ENCODE assay signal across 19 cellular contexts in genomic region chr13:24106429-24106828, GRCh38.
"Had no signal": no experiment of that assay in that cellular context is flagged by ENCODE, and none has a peak within 500 bp of the region (broad histone marks: within the 10 kb centered on the region; RNA-seq: fewer than 3 reads in every experiment).

No MANE protein-coding gene starts in this region.

- H3K36me3 ChIP-seq: breast epithelium, heart right ventricle, left ventricle myocardium inferior, tibial nerve, vagina had no signal

- H3K4me3 ChIP-seq: breast epithelium, heart right ventricle, left ventricle myocardium inferior, tibial nerve, vagina had no signal

- H3K27ac ChIP-seq: heart right ventricle, left ventricle myocardium inferior, tibial nerve, vagina had no signal

- H3K27ac Mint-ChIP-seq: activated naive CD8-positive, alpha-beta T cell treated with anti-CD3 and anti-CD28 coated beads, Interleukin-2, amount 10 ng/mL, durations not matched to agents 7 days and 5 days; endodermal cell; natural killer cell treated with Interleukin-12 subunit alpha and Interleukin-12 subunit beta and Interleukin-15 and Interleukin-18, amount 100 ng/mL, for 72 hours; stimulated activated effector memory CD8-positive, alpha-beta T cell treated with anti-CD3 and anti-CD28 coated beads, Interleukin-12 subunit alpha, Interleukin-12 subunit beta, amount 100 ng/mL, for 72 hours had no signal

- DNase-seq: activated CD4-positive, alpha-beta T cell treated with anti-CD3 and anti-CD28 coated beads, Interleukin-2, amount 50 U/mL, for 4 hours; activated naive CD4-positive, alpha-beta T cell; activated naive CD8-positive, alpha-beta T cell treated with anti-CD3 and anti-CD28 coated beads, Interleukin-2, amount 10 ng/mL, durations not matched to agents 7 days and 5 days; activated T-cell treated with anti-CD3 and anti-CD28 coated beads for 4 hours; cerebellar nuclear complex; endodermal cell; heart right ventricle; kidney; left ventricle myocardium inferior; mesendoderm; stimulated activated CD4-positive, alpha-beta T cell treated with anti-CD3 and anti-CD28 coated beads, Interleukin-12 subunit alpha, Interleukin-12 subunit beta, amount 100 ng/mL, for 4 hours; stimulated activated CD4-positive, alpha-beta T cell treated with anti-CD3 and anti-CD28 coated beads, Interleukin-2, amount 100 ng/mL, for 24 hours had no signal

- H3K27me3 ChIP-seq: breast epithelium, tibial nerve, vagina had no signal

- H3K4me1 ChIP-seq: breast epithelium, left ventricle myocardium inferior, tibial nerve, vagina had no signal

- H3K9me3 ChIP-seq: breast epithelium, heart right ventricle, left ventricle myocardium inferior, tibial nerve, vagina had no signal

- FAIRE-seq: frontal cortex, kidney had no signal

- ATAC-seq: activated CD4-positive, CD25-positive, alpha-beta regulatory T cell treated with anti-CD3 and anti-CD28 coated beads, Interleukin-2, amount 50 U/mL, for 24 hours; heart right ventricle; stimulated activated effector memory CD8-positive, alpha-beta T cell treated with anti-CD3 and anti-CD28 coated beads, Interleukin-12 subunit alpha, Interleukin-12 subunit beta, amount 100 ng/mL, for 72 hours had no signal

- H3K4me3 Mint-ChIP-seq: activated naive CD8-positive, alpha-beta T cell treated with anti-CD3 and anti-CD28 coated beads, Interleukin-2, amount 10 ng/mL, durations not matched to agents 7 days and 5 days; endodermal cell; natural killer cell treated with Interleukin-12 subunit alpha and Interleukin-12 subunit beta and Interleukin-15 and Interleukin-18, amount 100 ng/mL, for 72 hours; stimulated activated effector memory CD8-positive, alpha-beta T cell treated with anti-CD3 and anti-CD28 coated beads, Interleukin-12 subunit alpha, Interleukin-12 subunit beta, amount 100 ng/mL, for 72 hours had no signal

- H3K4me1 Mint-ChIP-seq: stimulated activated effector memory CD8-positive, alpha-beta T cell treated with anti-CD3 and anti-CD28 coated beads, Interleukin-12 subunit alpha, Interleukin-12 subunit beta, amount 100 ng/mL, for 72 hours had no signal

- H3K9me3 Mint-ChIP-seq: activated naive CD8-positive, alpha-beta T cell treated with anti-CD3 and anti-CD28 coated beads, Interleukin-2, amount 10 ng/mL, durations not matched to agents 7 days and 5 days; endodermal cell; natural killer cell treated with Interleukin-12 subunit alpha and Interleukin-12 subunit beta and Interleukin-15 and Interleukin-18, amount 100 ng/mL, for 72 hours; stimulated activated effector memory CD8-positive, alpha-beta T cell treated with anti-CD3 and anti-CD28 coated beads, Interleukin-12 subunit alpha, Interleukin-12 subunit beta, amount 100 ng/mL, for 72 hours had no signal

- H3K36me3 Mint-ChIP-seq: activated naive CD8-positive, alpha-beta T cell treated with anti-CD3 and anti-CD28 coated beads, Interleukin-2, amount 10 ng/mL, durations not matched to agents 7 days and 5 days; natural killer cell treated with Interleukin-12 subunit alpha and Interleukin-12 subunit beta and Interleukin-15 and Interleukin-18, amount 100 ng/mL, for 72 hours; stimulated activated effector memory CD8-positive, alpha-beta T cell treated with anti-CD3 and anti-CD28 coated beads, Interleukin-12 subunit alpha, Interleukin-12 subunit beta, amount 100 ng/mL, for 72 hours had no signal
